ENCODE assay signal across 16 cellular contexts in the genomic region with DNA sequence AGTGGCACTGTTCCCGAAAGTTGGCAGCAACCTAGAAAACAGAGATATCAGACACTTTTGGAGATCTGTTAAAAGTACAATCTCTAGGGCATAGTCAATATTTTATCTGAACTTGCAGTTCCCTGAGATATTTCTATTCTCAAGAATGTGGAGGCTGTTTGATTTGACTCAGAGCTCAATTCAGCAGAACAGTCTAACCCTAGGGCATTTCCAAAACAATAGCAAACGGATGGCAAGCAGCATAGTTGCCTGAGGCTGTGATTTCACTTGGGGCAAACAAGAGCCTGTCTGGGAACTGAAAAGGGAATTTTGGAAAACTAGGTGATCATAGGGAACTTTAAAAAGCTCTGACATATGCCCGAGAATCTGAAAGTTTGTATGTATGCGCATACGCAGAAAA.
"Had no signal": no experiment of that assay in that cellular context is flagged by ENCODE, and none has a peak within 500 bp of the region (broad histone marks: within the 10 kb centered on the region; RNA-seq: fewer than 3 reads in every experiment).

No MANE protein-coding gene starts in this region.

- H3K36me3 ChIP-seq: heart right ventricle, prostate gland, upper lobe of left lung had no signal

- H3K4me3 ChIP-seq: coronary artery, heart right ventricle, lung, mucosa of descending colon, prostate gland, upper lobe of left lung had no signal

- H3K4me1 ChIP-seq: heart right ventricle, prostate gland, upper lobe of left lung had no signal

- DNase-seq: activated B cell treated with CpG ODN at 0.5 μM for 24 hours; activated CD4-positive, alpha-beta T cell treated with anti-CD3 and anti-CD28 coated beads, Interleukin-2, amount 10 ng/mL, durations not matched to agents 24 days and 14 days; activated CD8-positive, alpha-beta memory T cell treated with anti-CD3 and anti-CD28 coated beads for 24 hours; activated effector memory CD4-positive, alpha-beta T cell treated with Interleukin-2 at 50 U/mL for 16 hours; central memory CD4-positive, alpha-beta T cell; effector CD4-positive, alpha-beta T cell; heart right ventricle; mucosa of descending colon; naive thymus-derived CD8-positive, alpha-beta T cell; nucleus accumbens; stimulated activated CD4-positive, alpha-beta T cell treated with anti-CD3 and anti-CD28 coated beads, Interleukin-2, amount 100 ng/mL, for 48 hours; upper lobe of left lung had no signal

- H3K9me3 ChIP-seq: prostate gland, upper lobe of left lung had no signal

- H3K27me3 ChIP-seq: heart right ventricle, upper lobe of left lung had no signal

- ATAC-seq: heart right ventricle; mucosa of descending colon; naive thymus-derived CD8-positive, alpha-beta T cell; sciatic nerve had no signal

- H3K27ac ChIP-seq: coronary artery, heart right ventricle, prostate gland, upper lobe of left lung had no signal
